Comparison of ENCODE assay signal across 8 cellular contexts in the genomic region with DNA sequence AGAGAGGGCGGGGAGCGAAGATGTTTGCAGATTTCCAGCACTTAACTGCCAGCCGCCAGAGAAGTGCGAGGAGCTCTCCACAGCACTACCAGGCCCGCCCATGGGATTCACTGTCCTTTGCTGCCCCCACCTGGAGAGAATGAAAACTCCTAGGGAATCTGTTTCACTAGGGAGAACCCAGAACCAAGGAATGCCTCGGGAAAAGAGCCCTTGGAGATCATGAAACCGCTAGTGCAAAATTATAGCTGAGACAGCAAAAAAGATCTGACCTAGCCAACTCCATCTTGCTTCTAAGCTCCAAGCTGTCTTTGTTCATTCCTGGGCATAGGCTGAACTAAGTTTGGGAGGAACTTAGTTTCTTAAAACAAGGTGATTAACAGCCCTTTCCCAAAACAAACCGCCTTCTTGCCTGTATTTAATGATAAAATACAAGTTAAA.
DNase-seq lines count a peak whose midpoint lies in the region; ATAC-seq, FAIRE-seq and TF ChIP-seq lines count a peak whose summit lies in the region.

No MANE protein-coding gene starts in this region.

- H3K4ac ChIP-seq in H1 (replicated peaks; ENCODE audit: insufficient read length, low read depth, low read length) (no peak overlapping the region), mesenchymal stem cell (ENCODE audit: low read depth in 1 of 2, low read length in 2 of 2) (no peak overlapping the region)

- H3K18ac ChIP-seq in H1 (ENCODE audit: extremely low read depth, low read length) (no peak overlapping the region), mesenchymal stem cell (ENCODE audit: low read depth in 1 of 2, low read length in 2 of 2) (no peak overlapping the region)

- DNase-seq in DND-41 (peak; percentile 72), HTR-8/SVneo (ENCODE audit: insufficient read length, low spot score) (peak; percentile 69), NOMO-1 treated with DMSO at 0.1 percent for 48 hours (lab: John Stamatoyannopoulos, UW; ENCODE audit: unreplicated experiment) (peak; percentile 51), H1 (ENCODE audit: low read depth in 1 of 2, low spot score in 2 of 2) (peak; percentile 75 to 96), mesenchymal stem cell (peak; percentile 88)
- DNase-seq in activated CD8-positive, alpha-beta memory T cell treated with anti-CD3 and anti-CD28 coated beads for 1 hour (ENCODE audit: extremely low read depth in 1 of 2, low read depth in 1 of 2), result peak; percentile 44 to 48
- peak; percentile 21 to 36 for DNase-seq in stimulated activated CD8-positive, alpha-beta memory T cell treated with anti-CD3 and anti-CD28 coated beads, Interleukin-15, amount 100 ng/mL, for 48 hours (ENCODE audit: low read depth in 2 of 2)

- TF ChIP-seq CTCF in DND-41 (IDR thresholded peaks at IDR 0.05; ENCODE audit: borderline replicate concordance, extremely low read depth, low read length, poor library complexity, severe bottlenecking) (peak; percentile 83), H1 (IDR thresholded peaks at IDR 0.05; ENCODE audit: control extremely low read depth in 1 of 3, insufficient read depth in 1 of 3, low read depth in 1 of 3, low read length in 3 of 3) (peak; percentile 64 to 86 (median 82))

- H2BK12ac ChIP-seq in H1 (ENCODE audit: low read depth, low read length) (no peak overlapping the region), mesenchymal stem cell (ENCODE audit: low read length in 2 of 2) (no peak overlapping the region)

- 30% methylated on average over 8 of the region's 8 CpGs; no CpG with 5 or more reads in 1 of the 2 experiments for WGBS in H1 (ENCODE audit: extremely low coverage in 1 of 2, insufficient coverage in 1 of 2, insufficient read length in 1 of 2, insufficient replicate concordance in 2 of 2, low coverage in 1 of 2, low lambda C conversion rate in 2 of 2, missing lambda C conversion rate in 1 of 2), 2 experiments
- WGBS in mesenchymal stem cell, result under 1% methylated on average over 7 of the region's 8 CpGs

- ATAC-seq in DND-41 (ENCODE audit: insufficient read depth, low read depth) (peak; percentile 91), HG02973 (IDR thresholded peaks at IDR 0.05; ENCODE audit: unreplicated experiment) (no peak)

- no peak overlapping the region for H3K56ac ChIP-seq in H1 (replicated peaks; ENCODE audit: insufficient read length, low read depth, low read length)

- TF ChIP-seq RAD21 in H1 (IDR thresholded peaks at IDR 0.05 in 1 of 2, conservative IDR thresholded peaks at IDR 0.05 in 1 of 2; ENCODE audit: low read depth in 2 of 2, low read length in 2 of 2), result peak; percentile 95 to 97

- H3K9me3 ChIP-seq in DND-41 (ENCODE audit: insufficient read depth, low read length, severe bottlenecking) (no peaks in the 10 kb centered on the region), H1 (ENCODE audit: insufficient read depth in 2 of 2, low read depth in 1 of 2, low read length in 1 of 2) (no peaks in the 10 kb centered on the region), mesenchymal stem cell (ENCODE audit: control insufficient read depth, low read length) (no peaks in the 10 kb centered on the region)

- no peak overlapping the region for H2AFZ ChIP-seq in DND-41 (ENCODE audit: low read depth, low read length)
- peak overlapping the region; percentile 86; the same call in 1 of the 2 replicates for H2AFZ ChIP-seq in H1 (ENCODE audit: low read length)
- no peak overlapping the region for H2AFZ ChIP-seq in mesenchymal stem cell (ENCODE audit: low read depth, low read length)

- no peaks in the 10 kb centered on the region for H3K23me2 ChIP-seq in H1 (ENCODE audit: low read depth, low read length)

- H4K20me1 ChIP-seq in DND-41 (ENCODE audit: insufficient read depth, low read length) (peaks cover 3% of the 10 kb centered on the region; the same call in 1 of the 2 replicates), H1 (replicated peaks in 1 of 2; ENCODE audit: control insufficient read depth in 1 of 2, insufficient read depth in 2 of 2, low read length in 2 of 2) (no peaks in the 10 kb centered on the region)

- H3K23ac ChIP-seq in H1 (ENCODE audit: insufficient read length), result no peak overlapping the region
- H3K23ac ChIP-seq in mesenchymal stem cell (ENCODE audit: low read length in 2 of 2), result no peak overlapping the region

- H3K9ac ChIP-seq in DND-41 (ENCODE audit: low read depth, low read length) (no peak overlapping the region), H1 (replicated peaks in 1 of 4; ENCODE audit: extremely low read depth in 1 of 4, low read depth in 3 of 4, low read length in 3 of 4) (no peak overlapping the region), mesenchymal stem cell (ENCODE audit: low read length) (peak overlapping the region; percentile 10)

- H3K27me3 ChIP-seq in DND-41 (ENCODE audit: insufficient read depth, low read length, poor library complexity), result peaks cover 3% of the 10 kb centered on the region
- no peaks in the 10 kb centered on the region for H3K27me3 ChIP-seq in H1 (replicated peaks in 1 of 4; ENCODE audit: control insufficient read depth in 3 of 4, extremely low read depth in 1 of 4, insufficient read depth in 3 of 4, low read length in 3 of 4)
- peaks cover 0 to 8% of the 10 kb centered on the region in 2 experiments for H3K27me3 ChIP-seq in mesenchymal stem cell (ENCODE audit: control insufficient read depth in 1 of 2, insufficient read depth in 1 of 2, low read length in 2 of 2)

- no peak overlapping the region for H2AK5ac ChIP-seq in H1 (ENCODE audit: low read depth, low read length)
- H2AK5ac ChIP-seq in mesenchymal stem cell (ENCODE audit: low read length, severe bottlenecking), result no peak overlapping the region

- no peak overlapping the region for H2BK20ac ChIP-seq in H1 (ENCODE audit: low read length)

- no peaks in the 10 kb centered on the region for H3K79me1 ChIP-seq in H1 (ENCODE audit: low read depth, low read length)
- no peaks in the 10 kb centered on the region for H3K79me1 ChIP-seq in mesenchymal stem cell (replicated peaks; ENCODE audit: low read length, poor library complexity, severe bottlenecking)

- H2BK120ac ChIP-seq in H1 (replicated peaks; ENCODE audit: low read depth, low read length) (no peak overlapping the region), mesenchymal stem cell (ENCODE audit: low read depth, low read length) (no peak overlapping the region)

- TF ChIP-seq EP300 in H1 (IDR thresholded peaks at IDR 0.05; ENCODE audit: borderline replicate concordance in 1 of 2, low read depth in 2 of 2, low read length in 2 of 2), result no peak

- no peak for TF ChIP-seq POLR2A in H1 (IDR thresholded peaks at IDR 0.05; ENCODE audit: control extremely low read depth in 1 of 2, low read depth in 2 of 2, low read length in 2 of 2)

- no peak overlapping the region for H4K5ac ChIP-seq in H1 (ENCODE audit: insufficient read length, low read depth, low read length)

- H3K4me3 ChIP-seq in DND-41 (ENCODE audit: low read depth in 1 of 2, low read length in 2 of 2), result no peak overlapping the region
- H3K4me3 ChIP-seq in H1 (ENCODE audit: extremely low read depth in 1 of 4, insufficient read depth in 2 of 4, low read depth in 3 of 4, low read length in 4 of 4), result no peak overlapping the region
- H3K4me3 ChIP-seq in mesenchymal stem cell (ENCODE audit: insufficient read depth in 1 of 2, low read depth in 1 of 2, low read length in 2 of 2), result no peak overlapping the region

- H2BK5ac ChIP-seq in H1 (ENCODE audit: low read depth, low read length), result no peak overlapping the region
- H2BK5ac ChIP-seq in mesenchymal stem cell (ENCODE audit: low read depth, low read length, poor library complexity, severe bottlenecking), result no peak overlapping the region

- H3K79me2 ChIP-seq in DND-41 (ENCODE audit: insufficient read depth, low read length) (no peaks in the 10 kb centered on the region), H1 (ENCODE audit: control insufficient read depth in 1 of 2, insufficient read depth in 2 of 2, low read length in 2 of 2) (no peaks in the 10 kb centered on the region)

- H3K27ac ChIP-seq in DND-41 (ENCODE audit: low read length) (no peak overlapping the region), H1 (ENCODE audit: low read depth, low read length) (no peak overlapping the region), mesenchymal stem cell (ENCODE audit: low read length, poor library complexity, severe bottlenecking) (no peak overlapping the region)

- H3K4me1 ChIP-seq in DND-41 (ENCODE audit: insufficient read depth, low read length) (no peaks in the 10 kb centered on the region), H1 (replicated peaks in 1 of 4; ENCODE audit: control insufficient read depth in 3 of 4, insufficient read depth in 4 of 4, low read length in 3 of 4) (no peaks in the 10 kb centered on the region), mesenchymal stem cell (ENCODE audit: control insufficient read depth, insufficient read depth, low read depth, low read length) (no peaks in the 10 kb centered on the region)

- H4K8ac ChIP-seq in H1 (ENCODE audit: extremely low read depth, insufficient read depth, low read length) (no peak overlapping the region), mesenchymal stem cell (ENCODE audit: low read length) (no peak overlapping the region)

- H2BK15ac ChIP-seq in H1 (ENCODE audit: low read length) (no peak overlapping the region), mesenchymal stem cell (ENCODE audit: low read depth, poor library complexity, severe bottlenecking) (no peak overlapping the region)

- H3K4me2 ChIP-seq in DND-41 (ENCODE audit: insufficient read depth, low read length), result no peak overlapping the region
- no peak overlapping the region for H3K4me2 ChIP-seq in H1 (ENCODE audit: insufficient read depth in 1 of 2, low read depth in 2 of 2, low read length in 2 of 2)
- H3K4me2 ChIP-seq in mesenchymal stem cell (ENCODE audit: low read length, poor library complexity, severe bottlenecking), result no peak overlapping the region

- H3K14ac ChIP-seq in H1 (ENCODE audit: insufficient read length) (no peak overlapping the region), mesenchymal stem cell (ENCODE audit: low read length in 2 of 2) (no peak overlapping the region)

- POLR2A ChIA-PET in H1 (lab: Charles Lee; ENCODE audit: partially characterized antibody), result interaction anchor here (0.7 to 1.2 kb wide), 3 partner anchors 90 to 359 kb away, joined by 3 read pairs; no protein-coding TSS in a partner anchor

- H4K91ac ChIP-seq in H1 (replicated peaks; ENCODE audit: insufficient read length, low read length) (no peak overlapping the region), mesenchymal stem cell (ENCODE audit: low read length) (no peak overlapping the region)

- CTCF ChIA-PET in H1 (lab: Charles Lee; ENCODE audit: partially characterized antibody), result interaction anchor here (0.5 to 2.6 kb wide), 60 partner anchors 10 to 1668 kb away, joined by 3 to 54 read pairs (median 4); a partner anchor contains a TSS

- H3K36me3 ChIP-seq in DND-41 (ENCODE audit: insufficient read depth, low read length) (no peaks in the 10 kb centered on the region), H1 (ENCODE audit: control insufficient read depth in 2 of 4, insufficient read depth in 4 of 4, low read length in 3 of 4) (no peaks in the 10 kb centered on the region), mesenchymal stem cell (ENCODE audit: control insufficient read depth in 1 of 2, insufficient read depth in 2 of 2, low read depth in 1 of 2, low read length in 2 of 2) (no peaks in the 10 kb centered on the region)

- FAIRE-seq in HTR-8/SVneo (lab: Jason Lieb, UNC), result no peak
- peak; percentile 90 for FAIRE-seq in H1 (lab: Jason Lieb, UNC)

TF ChIP-seq in H1, 55 proteins besides CTCF, POLR2A, EP300 and RAD21 (continues in another document):
- TF ChIP-seq BRCA1 (IDR thresholded peaks at IDR 0.05; ENCODE audit: low read depth, low read length), result 0 out of 2 replicates have a peak, but pooled peaks have one; percentile 16
- no peak for TF ChIP-seq KDM5A (IDR thresholded peaks at IDR 0.05; ENCODE audit: low read length)

Comparison
In these comparisons a context has a peak if more than half of its experiments do, and no peak if none do; other contexts are left out.
1. DNase-seq: peak in every context shown above with its lines; median percentile 88 in mesenchymal stem cell; 86 in H1; 72 in DND-41; 69 in HTR-8/SVneo; 51 in NOMO-1 treated with DMSO at 0.1 percent for 48 hours; 46 in activated CD8-positive, alpha-beta memory T cell treated with anti-CD3 and anti-CD28 coated beads for 1 hour; 28 in stimulated activated CD8-positive, alpha-beta memory T cell treated with anti-CD3 and anti-CD28 coated beads, Interleukin-15, amount 100 ng/mL, for 48 hours.